In genomic region chr16:86368261-86368660, GRCh38 we compare ENCODE assay signal across 13 cellular contexts.
DNase-seq lines count a peak whose midpoint lies in the region; ATAC-seq and TF ChIP-seq lines count a peak whose summit lies in the region.
"Had no signal": no experiment of that assay in that cellular context is flagged by ENCODE, and none has a peak within 500 bp of the region (broad histone marks: within the 10 kb centered on the region; RNA-seq: fewer than 3 reads in every experiment).

No MANE protein-coding gene starts in this region.

- ATAC-seq in left lobe of liver: no peak
- ATAC-seq: A549; CD8-positive, alpha-beta T cell had no signal

- H3K4me3 ChIP-seq in HEK293 (ENCODE audit: low read depth, low read length) (no peak overlapping the region), esophagus muscularis mucosa (no peak overlapping the region)
- H3K4me3 ChIP-seq: A549 had no signal

- DNase-seq in esophagus muscularis mucosa (ENCODE audit: extremely low spot score) (no peak), posterior vena cava (ENCODE audit: low spot score) (peak; percentile 47), left lobe of liver (ENCODE audit: low spot score) (no peak), Kasumi-1 (lab: John Stamatoyannopoulos, UW) (no peak), kidney tubule cell (ENCODE audit: low spot score) (no peak)
- DNase-seq: CD8-positive, alpha-beta T cell; COR-L47; DMS153; DMS79 treated with DMSO at 0.1 percent for 48 hours; EL; HCEC 1CT had no signal

- H3K27ac ChIP-seq in HEK293 (ENCODE audit: extremely low read depth, low read depth, low read length) (no peak overlapping the region), esophagus muscularis mucosa (replicated peaks in 1 of 4) (peak overlapping the region; percentile 79 to 85 (median 82))
- H3K27ac ChIP-seq: A549 had no signal

- H3K36me3 ChIP-seq in HEK293 (ENCODE audit: control insufficient read depth in 2 of 2, insufficient read depth in 1 of 2, low read length in 2 of 2) (no peaks in the 10 kb centered on the region), esophagus muscularis mucosa (no peaks in the 10 kb centered on the region)

- TF ChIP-seq CTCF in HEK293 (tag by site-specific recombination; IDR thresholded peaks at IDR 0.05) (no peak), esophagus muscularis mucosa (IDR thresholded peaks at IDR 0.05) (no peak)

- no peak for TF ChIP-seq POLR2A in esophagus muscularis mucosa (IDR thresholded peaks at IDR 0.05; ENCODE audit: low read depth)

- no peak for TF ChIP-seq EP300 in esophagus muscularis mucosa (IDR thresholded peaks at IDR 0.05)

- CTCF ChIA-PET in HEK293 (lab: Yijun Ruan, JAX): interaction anchor here (0.8 kb wide), 1 partner anchor 851 kb away, joined by 3 read pairs; no protein-coding TSS in a partner anchor

- POLR2A ChIA-PET in HEK293 (lab: Yijun Ruan, JAX): no interaction called here

- H3K9me3 ChIP-seq in HEK293 (ENCODE audit: control insufficient read depth, insufficient read depth, low read depth, low read length) (no peaks in the 10 kb centered on the region), esophagus muscularis mucosa (no peaks in the 10 kb centered on the region)

- H3K4me1 ChIP-seq in HEK293 (ENCODE audit: control insufficient read depth, insufficient read depth, low read length) (peaks cover 2% of the 10 kb centered on the region; the same call in 1 of the 2 replicates), esophagus muscularis mucosa (peaks cover 0 to 50% (median 47%) of the 10 kb centered on the region in 4 donors)
- H3K4me1 ChIP-seq: A549 had no signal

- H3K27me3 ChIP-seq in esophagus muscularis mucosa: no peaks in the 10 kb centered on the region

- intact Hi-C loops in esophagus muscularis mucosa (cut with DNase I) (no loop called here), posterior vena cava (cut with DNase I) (no loop called here)

- WGBS in esophagus muscularis mucosa: 73% methylated on average over 12 of the region's 12 CpGs

TF ChIP-seq in HEK293, 187 proteins besides CTCF, POLR2A, EP300 and RAD21:
- no peak for TF ChIP-seq YY2 (tag by site-specific recombination; IDR thresholded peaks at IDR 0.05)
- no peak for TF ChIP-seq ZNF404 (tag by site-specific recombination; IDR thresholded peaks at IDR 0.05)
- TF ChIP-seq ZNF548 (tag by site-specific recombination; IDR thresholded peaks at IDR 0.05): 0 out of 2 replicates have a peak, but pooled peaks have one; percentile 59
- no peak for TF ChIP-seq ZBTB17 (tag by site-specific recombination; IDR thresholded peaks at IDR 0.05)
